Comparison of ENCODE assay signal across 8 cellular contexts in genomic region chr1:1431006-1431844, GRCh38. TPM values are rescaled to one million over a fixed set of nuclear protein-coding genes. Genes with fewer than 3 reads are reported as not detected.
DNase-seq lines count a peak whose midpoint lies in the region; ATAC-seq and TF ChIP-seq lines count a peak whose summit lies in the region.

No MANE protein-coding gene starts in this region.

- no peak for TF ChIP-seq POLR2A in thyroid gland (IDR thresholded peaks at IDR 0.05)

- H3K9ac ChIP-seq in mucosa of rectum (ENCODE audit: low read depth in 1 of 2, low read length in 2 of 2): peak overlapping the region in 1 of 2 donors; percentile 65

- peak overlapping the region in 1 of 2 donors; percentile 22 for H3K4me3 ChIP-seq in mucosa of rectum (ENCODE audit: low read length in 2 of 2)
- H3K4me3 ChIP-seq in thyroid gland (replicated peaks in 1 of 3): no peak overlapping the region

- H3K27ac ChIP-seq in epithelial cell of prostate (peak overlapping the region; percentile 50), mucosa of rectum (ENCODE audit: low read depth in 2 of 2, low read length in 2 of 2) (peak overlapping the region; percentile 92 to 93), thyroid gland (peak overlapping the region; percentile 69 to 73 (median 71))

- no peak for TF ChIP-seq CTCF in thyroid gland (IDR thresholded peaks at IDR 0.05)

- H3K27me3 ChIP-seq in mucosa of rectum (ENCODE audit: control insufficient read depth in 2 of 2, insufficient read depth in 2 of 2, low read length in 2 of 2): peaks cover 5 to 7% of the 10 kb centered on the region in 2 donors
- H3K27me3 ChIP-seq in thyroid gland: no peaks in the 10 kb centered on the region

- peaks cover 43 to 49% of the 10 kb centered on the region in 2 donors for H3K4me1 ChIP-seq in mucosa of rectum (ENCODE audit: control insufficient read depth in 2 of 2, insufficient read depth in 2 of 2, low read length in 2 of 2)
- H3K4me1 ChIP-seq in thyroid gland: peaks cover 16 to 66% of the 10 kb centered on the region in 2 donors

- ATAC-seq in GM21723 (IDR thresholded peaks at IDR 0.05; ENCODE audit: unreplicated experiment): no peak

- intact Hi-C loops in thyroid gland (cut with DNase I): no loop called here

- WGBS in thyroid gland, 2 donors: 62 to 71% methylated on average over 9 to 15 of the region's 18 CpGs

- H3K36me3 ChIP-seq in mucosa of rectum (ENCODE audit: control insufficient read depth in 2 of 2, insufficient read depth in 2 of 2, low read length in 2 of 2) (no peaks in the 10 kb centered on the region), thyroid gland (no peaks in the 10 kb centered on the region)

- H3K9me3 ChIP-seq in mucosa of rectum (ENCODE audit: control insufficient read depth in 2 of 2, low read length in 2 of 2) (no peaks in the 10 kb centered on the region), thyroid gland (no peaks in the 10 kb centered on the region)

- DNase-seq in NCI-H1694 (lab: John Stamatoyannopoulos, UW) (peak; percentile 48), epithelial cell of prostate (ENCODE audit: low read depth, low spot score) (no peak), thyroid gland (no peak), T-helper 1 cell (no peak), NCI-H2107 treated with DMSO at 0.1 percent for 48 hours (lab: John Stamatoyannopoulos, UW; ENCODE audit: unreplicated experiment) (no peak), COLO829 (ENCODE audit: low spot score) (no peak)

RNA-seq across cellular contexts. Expression of gene VWA1, which starts 4.3 kb away (rescaled TPM):
- total RNA-seq in thyroid gland: 10 to 100 TPM; 11.4 to 52.0 (median 30.3) TPM

RNA-seq across cellular contexts. Expression of gene ANKRD65, which starts 10.1 kb away (rescaled TPM):
- total RNA-seq in thyroid gland: 1 to 10 TPM; 2.0 to 3.2 (median 2.4) TPM

RNA-seq across cellular contexts. Expression of gene ATAD3C, which starts 18.3 kb away (rescaled TPM):
- total RNA-seq in thyroid gland: 10 to 100 TPM in 2 of 4 donors, 1 to 10 TPM in 2; 4.9 to 29.9 (median 15.1) TPM

RNA-seq across cellular contexts. Expression of gene MRPL20, which starts 24.1 kb away (rescaled TPM):
- 100 to 1,000 TPM; 123 to 199 (median 160) TPM for total RNA-seq in thyroid gland

RNA-seq across cellular contexts. Expression of gene CCNL2, which starts 32.1 kb away (rescaled TPM):
- total RNA-seq in thyroid gland: 100 to 1,000 TPM; 167 to 307 (median 215) TPM
